24 cellular contexts compared by ENCODE assay signal in genomic region chr7:124690840-124691239, GRCh38.
"Had no signal": no experiment of that assay in that cellular context is flagged by ENCODE, and none has a peak within 500 bp of the region (broad histone marks: within the 10 kb centered on the region; RNA-seq: fewer than 3 reads in every experiment).

No MANE protein-coding gene starts in this region.

- H3K9me3 Mint-ChIP-seq: endodermal cell had no signal

- H3K27ac Mint-ChIP-seq: dendritic cell treated with granulocyte-macrophage colony-stimulating factor and Interleukin-4, amounts not matched to agents 40 ng/mL and 50 ng/mL, for 4 days; effector memory CD8-positive, alpha-beta T cell; endodermal cell had no signal

- H3K9me3 ChIP-seq: colonic mucosa, esophagus muscularis mucosa, esophagus squamous epithelium, gastrocnemius medialis, gastroesophageal sphincter had no signal

- H3K27me3 ChIP-seq: colonic mucosa, dorsolateral prefrontal cortex, esophagus muscularis mucosa, esophagus squamous epithelium, gastrocnemius medialis, gastroesophageal sphincter, heart left ventricle, heart right ventricle had no signal

- ATAC-seq: effector memory CD8-positive, alpha-beta T cell; esophagus mucosa; gastrocnemius medialis; gastroesophageal sphincter; heart left ventricle; heart right ventricle had no signal

- H3K27ac ChIP-seq: colonic mucosa, coronary artery, dorsolateral prefrontal cortex, epithelial cell of prostate, esophagus muscularis mucosa, esophagus squamous epithelium, gastrocnemius medialis, gastroesophageal sphincter, heart left ventricle, heart right ventricle had no signal

- H3K4me1 ChIP-seq: colonic mucosa, esophagus squamous epithelium, gastroesophageal sphincter, heart left ventricle had no signal

- H3K27me3 Mint-ChIP-seq: dendritic cell treated with granulocyte-macrophage colony-stimulating factor and Interleukin-4, amounts not matched to agents 40 ng/mL and 50 ng/mL, for 4 days; effector memory CD8-positive, alpha-beta T cell had no signal

- H3K4me3 ChIP-seq: colonic mucosa, coronary artery, dorsolateral prefrontal cortex, esophagus muscularis mucosa, esophagus squamous epithelium, gastrocnemius medialis, gastroesophageal sphincter, heart left ventricle, heart right ventricle had no signal

- H3K4me3 Mint-ChIP-seq: dendritic cell treated with granulocyte-macrophage colony-stimulating factor and Interleukin-4, amounts not matched to agents 40 ng/mL and 50 ng/mL, for 4 days; effector memory CD8-positive, alpha-beta T cell; endodermal cell had no signal

- DNase-seq: colonic mucosa; cortex of kidney; dermis blood vessel endothelial cell; dorsolateral prefrontal cortex; effector CD4-positive, alpha-beta T cell; effector CD8-positive, alpha-beta T cell; effector memory CD4-positive, alpha-beta T cell; effector memory CD8-positive, alpha-beta T cell; endodermal cell; erythroblast; esophagus squamous epithelium; foreskin fibroblast; foreskin melanocyte; gastrocnemius medialis; glutamatergic neuron; head of caudate nucleus; heart left ventricle; heart right ventricle had no signal

- H3K36me3 ChIP-seq: colonic mucosa, esophagus muscularis mucosa, esophagus squamous epithelium, gastrocnemius medialis, gastroesophageal sphincter, heart left ventricle, heart right ventricle had no signal
